17 cellular contexts compared by ENCODE assay signal in genomic region chr4:76881375-76881774, GRCh38. TPM values are rescaled to one million over a fixed set of nuclear protein-coding genes. Genes with fewer than 3 reads are reported as not detected.
DNase-seq lines count a peak whose midpoint lies in the region; ATAC-seq and TF ChIP-seq lines count a peak whose summit lies in the region.
"Had no signal": no experiment of that assay in that cellular context is flagged by ENCODE, and none has a peak within 500 bp of the region (broad histone marks: within the 10 kb centered on the region; RNA-seq: fewer than 3 reads in every experiment).

No MANE protein-coding gene starts in this region.

- no peak overlapping the region for H3K4me3 ChIP-seq in SJCRH30
- no peak overlapping the region for H3K4me3 ChIP-seq in mucosa of descending colon

- no peak overlapping the region for H3K9ac ChIP-seq in H9 (ENCODE audit: extremely low read depth, insufficient read length, low read length)
- H3K9ac ChIP-seq: parathyroid adenoma had no signal

- no peak overlapping the region for H4K8ac ChIP-seq in H9 (replicated peaks; ENCODE audit: insufficient read length, low read depth, low read length)

- H3K4me2 ChIP-seq in H9 (ENCODE audit: insufficient read depth, insufficient read length, low read length), result no peak overlapping the region

- peak overlapping the region; percentile 48 for H2AFZ ChIP-seq in H9 (ENCODE audit: low read length)
- H2AFZ ChIP-seq: parathyroid adenoma had no signal

- in situ Hi-C loops in ACHN (cut with HindIII; ENCODE audit: low pct_ligation_motif_present, low pct_unique_long_range_greater_than_20kb, low sequenced_read_pairs), result no loop called here

- H3K27ac ChIP-seq in H9 (ENCODE audit: insufficient read length, low read depth, low read length) (no peak overlapping the region), SJCRH30 (no peak overlapping the region)
- H3K27ac ChIP-seq: parathyroid adenoma had no signal

- H3K4ac ChIP-seq in H9 (ENCODE audit: low read depth, low read length), result no peak overlapping the region

- no peaks in the 10 kb centered on the region for H3K23me2 ChIP-seq in H9 (ENCODE audit: insufficient read length, low read depth, low read length, poor library complexity, severe bottlenecking)

- no peak overlapping the region for H3T11ph ChIP-seq in H9 (ENCODE audit: low read length)

- H3K4me1 Mint-ChIP-seq in H9 (peaks cover 11 to 17% of the 10 kb centered on the region in 2 experiments), nephron progenitor cell (peaks cover 14% of the 10 kb centered on the region)
- H3K4me1 Mint-ChIP-seq: stimulated activated naive CD8-positive, alpha-beta T cell treated with anti-CD3 and anti-CD28 coated beads, Interleukin-15, amount 100 ng/mL, for 72 hours had no signal

- no peak overlapping the region for H3K14ac ChIP-seq in H9 (ENCODE audit: insufficient read depth, low read length)

- no peak overlapping the region for H2AK5ac ChIP-seq in H9 (ENCODE audit: insufficient read length, low read length)

- H3K9me3 ChIP-seq in H9 (ENCODE audit: control insufficient read depth, low read depth, low read length), result no peaks in the 10 kb centered on the region
- no peaks in the 10 kb centered on the region for H3K9me3 ChIP-seq in SJCRH30 (replicated peaks)
- no peaks in the 10 kb centered on the region for H3K9me3 ChIP-seq in mucosa of descending colon

- no peak overlapping the region for H3K23ac ChIP-seq in H9 (ENCODE audit: insufficient read length, low read depth, low read length)

- H3K79me2 ChIP-seq in H9 (ENCODE audit: insufficient read depth, low read length), result no peaks in the 10 kb centered on the region
- H3K79me2 ChIP-seq: parathyroid adenoma had no signal

- H4K20me1 ChIP-seq in H9 (ENCODE audit: control insufficient read depth, insufficient read depth, insufficient read length), result no peaks in the 10 kb centered on the region

- no peaks in the 10 kb centered on the region for H3K36me3 Mint-ChIP-seq in H9 (ENCODE audit: insufficient read depth in 1 of 3, low read depth in 3 of 3)
- H3K36me3 Mint-ChIP-seq in nephron progenitor cell (ENCODE audit: low read depth), result no peaks in the 10 kb centered on the region

- H3K27ac Mint-ChIP-seq in H9, result no peak overlapping the region
- no peak overlapping the region for H3K27ac Mint-ChIP-seq in nephron progenitor cell
- H3K27ac Mint-ChIP-seq: dendritic cell treated with granulocyte-macrophage colony-stimulating factor and Interleukin-4, amounts not matched to agents 40 ng/mL and 50 ng/mL, for 4 days; stimulated activated naive CD8-positive, alpha-beta T cell treated with anti-CD3 and anti-CD28 coated beads, Interleukin-15, amount 100 ng/mL, for 72 hours had no signal

- no peak overlapping the region for H4K91ac ChIP-seq in H9 (ENCODE audit: insufficient read length, low read depth, low read length)

- no peak overlapping the region for H2BK5ac ChIP-seq in H9 (ENCODE audit: insufficient read length, low read length)

- DNase-seq in H9 (peak; percentile 38), NCI-H2029 (lab: John Stamatoyannopoulos, UW) (peak; percentile 83), SJCRH30 (peak; percentile 34 to 57), mucosa of descending colon (peak in 2 of 3 donors; percentile 52 to 78), germinal center (ENCODE audit: low spot score) (no peak), nephron progenitor cell (no peak), ACHN (no peak)
- DNase-seq: activated effector memory CD4-positive, alpha-beta T cell treated with Interleukin-2 at 50 U/mL for 16 hours; aorta; KG1; left cardiac atrium; NCI-H2171; stimulated activated naive CD8-positive, alpha-beta T cell treated with anti-CD3 and anti-CD28 coated beads, Interleukin-15, amount 100 ng/mL, for 72 hours had no signal

- no peak for TF ChIP-seq CTCF in H9 (conservative IDR thresholded peaks at IDR 0.05)
- TF ChIP-seq CTCF in mucosa of descending colon (IDR thresholded peaks at IDR 0.05), result no peak
- TF ChIP-seq CTCF in nephron progenitor cell (IDR thresholded peaks at IDR 0.05), result no peak

- H3K9me3 Mint-ChIP-seq in H9 (peaks cover 0 to 2% of the 10 kb centered on the region in 2 experiments; a peak in 1 of 5 replicates), nephron progenitor cell (no peaks in the 10 kb centered on the region)
- H3K9me3 Mint-ChIP-seq: dendritic cell treated with granulocyte-macrophage colony-stimulating factor and Interleukin-4, amounts not matched to agents 40 ng/mL and 50 ng/mL, for 4 days; stimulated activated naive CD8-positive, alpha-beta T cell treated with anti-CD3 and anti-CD28 coated beads, Interleukin-15, amount 100 ng/mL, for 72 hours had no signal

- H3K4me1 ChIP-seq in H9 (ENCODE audit: insufficient read depth, low read length) (no peaks in the 10 kb centered on the region; the same call in 1 of the 2 replicates), SJCRH30 (no peaks in the 10 kb centered on the region), mucosa of descending colon (ENCODE audit: low read depth) (peaks cover 14% of the 10 kb centered on the region)
- H3K4me1 ChIP-seq: parathyroid adenoma had no signal

- no peak overlapping the region for H2BK15ac ChIP-seq in H9 (ENCODE audit: low read depth, low read length)

- no peak overlapping the region for H3K4me3 Mint-ChIP-seq in H9
- no peak overlapping the region for H3K4me3 Mint-ChIP-seq in nephron progenitor cell
- H3K4me3 Mint-ChIP-seq: dendritic cell treated with granulocyte-macrophage colony-stimulating factor and Interleukin-4, amounts not matched to agents 40 ng/mL and 50 ng/mL, for 4 days; stimulated activated naive CD8-positive, alpha-beta T cell treated with anti-CD3 and anti-CD28 coated beads, Interleukin-15, amount 100 ng/mL, for 72 hours had no signal

- intact Hi-C loops in mucosa of descending colon (cut with DNase I, micrococcal nuclease), result no loop called here

- H3K27me3 ChIP-seq in H9 (ENCODE audit: insufficient read depth, low read length) (no peaks in the 10 kb centered on the region), SJCRH30 (no peaks in the 10 kb centered on the region)

- no peak overlapping the region for H2BK20ac ChIP-seq in H9 (ENCODE audit: low read depth, low read length, poor library complexity, severe bottlenecking)

- peak; percentile 99 for ATAC-seq in mucosa of descending colon
- no peak for ATAC-seq in HG03159 (IDR thresholded peaks at IDR 0.05; ENCODE audit: unreplicated experiment)
- ATAC-seq: left cardiac atrium; stimulated activated naive CD8-positive, alpha-beta T cell treated with anti-CD3 and anti-CD28 coated beads, Interleukin-15, amount 100 ng/mL, for 72 hours had no signal

- H2BK120ac ChIP-seq in H9 (ENCODE audit: low read depth, low read length, poor library complexity, severe bottlenecking), result no peak overlapping the region

- H2BK12ac ChIP-seq in H9 (ENCODE audit: insufficient read length, low read depth, low read length), result no peak overlapping the region

- no peak overlapping the region for H3K56ac ChIP-seq in H9 (ENCODE audit: insufficient read length, low read depth, low read length)

- H3K36me3 ChIP-seq in SJCRH30, result no peaks in the 10 kb centered on the region
- H3K36me3 ChIP-seq in mucosa of descending colon (ENCODE audit: low read depth), result no peaks in the 10 kb centered on the region

- H4K5ac ChIP-seq in H9 (ENCODE audit: insufficient read length, low read depth, low read length), result no peak overlapping the region

- WGBS in H9 (ENCODE audit: extremely low coverage, insufficient read length, low lambda C conversion rate), result no CpG with 5 or more reads among the region's 1 CpG

- H3K79me1 ChIP-seq in H9 (ENCODE audit: insufficient read depth, low read depth, low read length, poor library complexity, severe bottlenecking), result no peaks in the 10 kb centered on the region

- H3K27me3 Mint-ChIP-seq in H9 (ENCODE audit: low read depth), result peaks cover 4% of the 10 kb centered on the region
- peaks cover 15% of the 10 kb centered on the region for H3K27me3 Mint-ChIP-seq in nephron progenitor cell (ENCODE audit: low read depth, poor library complexity)
- H3K27me3 Mint-ChIP-seq: dendritic cell treated with granulocyte-macrophage colony-stimulating factor and Interleukin-4, amounts not matched to agents 40 ng/mL and 50 ng/mL, for 4 days; stimulated activated naive CD8-positive, alpha-beta T cell treated with anti-CD3 and anti-CD28 coated beads, Interleukin-15, amount 100 ng/mL, for 72 hours had no signal

- no peak overlapping the region for H3K18ac ChIP-seq in H9 (ENCODE audit: insufficient read length, low read depth, low read length)

RNA-seq across cellular contexts. Expression of gene SOWAHB, which starts 16.6 kb away (rescaled TPM):
- total RNA-seq in H9 (2021) (0.13 and 0.26 TPM in 2 replicates), mucosa of descending colon (10 to 100 TPM in 2 of 3 donors, 1 to 10 TPM in 1; 8.6 to 27.0 (median 24.8) TPM)
- not detected in 2 replicates for total RNA-seq in SJCRH30 (2014; rRNA removed; shearing (Covaris generic))
- total RNA-seq: left cardiac atrium, OCI-LY7 had no signal

Comparison
In these comparisons a context has a peak if more than half of its experiments do, and no peak if none do; other contexts are left out.
1. DNase-seq: peak in H9 (single experiment), NCI-H2029 (single experiment), SJCRH30 (2 of 2) and mucosa of descending colon (2 of 3); none in germinal center (single experiment), nephron progenitor cell (single experiment) and ACHN (single experiment).